Comparison of ENCODE assay signal across 34 cellular contexts in genomic region chr16:77786448-77786847, GRCh38. TPM values are rescaled to one million over a fixed set of nuclear protein-coding genes. Genes with fewer than 3 reads are reported as not detected.
"Had no signal": no experiment of that assay in that cellular context is flagged by ENCODE, and none has a peak within 500 bp of the region (broad histone marks: within the 10 kb centered on the region; RNA-seq: fewer than 3 reads in every experiment).

No MANE protein-coding gene starts in this region.

- DNase-seq: activated CD4-positive, alpha-beta memory T cell treated with anti-CD3 and anti-CD28 coated beads, Interleukin-2, amount 10 ng/mL, durations not matched to agents 7 days and 5 days; activated CD4-positive, alpha-beta T cell treated with anti-CD3 and anti-CD28 coated beads for 1 hour; activated CD4-positive, alpha-beta T cell treated with anti-CD3 and anti-CD28 coated beads for 36 hours; activated CD4-positive, alpha-beta T cell treated with anti-CD3 and anti-CD28 coated beads for 48 hours; activated CD4-positive, alpha-beta T cell treated with anti-CD3 and anti-CD28 coated beads, Interleukin-2, amount 10 ng/mL, durations not matched to agents 7 days and 5 days; activated CD4-positive, alpha-beta T cell treated with anti-CD3 and anti-CD28 coated beads, Interleukin-2, amount 50 U/mL, for 48 hours; activated CD4-positive, CD25-positive, alpha-beta regulatory T cell; activated CD8-positive, alpha-beta memory T cell treated with anti-CD3 and anti-CD28 coated beads for 24 hours; activated CD8-positive, alpha-beta memory T cell treated with anti-CD3 and anti-CD28 coated beads, Interleukin-2, amount 10 ng/mL, durations not matched to agents 7 days and 5 days; activated CD8-positive, alpha-beta memory T cell treated with anti-CD3 and anti-CD28 coated beads, Interleukin-2, amount 50 U/mL, for 48 hours; activated CD8-positive, alpha-beta T cell treated with anti-CD3 and anti-CD28 coated beads, Interleukin-2, amount 10 ng/mL, durations not matched to agents 7 days and 5 days; activated effector memory CD4-positive, alpha-beta T cell treated with Interleukin-2 at 50 U/mL for 16 hours; activated gamma-delta T cell; activated naive CD4-positive, alpha-beta T cell treated with anti-CD3 and anti-CD28 coated beads, Interleukin-2, amount 10 ng/mL, durations not matched to agents 7 days and 5 days; activated naive CD4-positive, alpha-beta T cell treated with Interleukin-2 at 50 U/mL for 16 hours; activated naive CD8-positive, alpha-beta T cell treated with anti-CD3 and anti-CD28 coated beads, Interleukin-2, amount 10 ng/mL, durations not matched to agents 7 days and 5 days; activated naive CD8-positive, alpha-beta T cell treated with anti-CD3 and anti-CD28 coated beads, Interleukin-2, amount 50 U/mL, for 24 hours; activated T-cell treated with anti-CD3 and anti-CD28 coated beads, Interleukin-2, amount 50 U/mL, for 24 hours; activated T-cell treated with anti-CD3 and anti-CD28 coated beads, Interleukin-2, amount 50 U/mL, for 48 hours; amygdala; anterior cingulate cortex; caudate nucleus; cerebellar nuclear complex; T-helper 1 cell; T-helper 2 cell; T-helper 9 cell; WERI-Rb-1 had no signal

- H3K4me3 ChIP-seq: ascending aorta, cardiac muscle cell had no signal

- H3K9me3 ChIP-seq: ascending aorta had no signal

- ATAC-seq: activated CD4-positive, alpha-beta T cell treated with anti-CD3 and anti-CD28 coated beads for 36 hours; activated CD4-positive, CD25-positive, alpha-beta regulatory T cell treated with anti-CD3 and anti-CD28 coated beads, Interleukin-2, amount 50 U/mL, for 24 hours; activated CD8-positive, alpha-beta memory T cell treated with anti-CD3 and anti-CD28 coated beads, Interleukin-2, amount 10 ng/mL, durations not matched to agents 7 days and 5 days; activated CD8-positive, alpha-beta T cell treated with anti-CD3 and anti-CD28 coated beads, Interleukin-2, amount 10 ng/mL, durations not matched to agents 7 days and 5 days; activated naive CD8-positive, alpha-beta T cell treated with anti-CD3 and anti-CD28 coated beads, Interleukin-2, amount 50 U/mL, for 24 hours; WTC11 had no signal

- H3K27me3 ChIP-seq: ascending aorta had no signal

- H3K27ac ChIP-seq: ascending aorta, cardiac muscle cell, WERI-Rb-1 had no signal

- H3K36me3 ChIP-seq: ascending aorta, cardiac muscle cell, WERI-Rb-1 had no signal

RNA-seq across cellular contexts. Expression of gene VAT1L, which starts 1.9 kb away (rescaled TPM):
- total RNA-seq: activated CD4-positive, alpha-beta T cell treated with anti-CD3 and anti-CD28 coated beads, Interleukin-2, amount 10 ng/mL, durations not matched to agents 7 days and 5 days; activated CD8-positive, alpha-beta memory T cell treated with anti-CD3 and anti-CD28 coated beads, Interleukin-2, amount 10 ng/mL, durations not matched to agents 7 days and 5 days; activated CD8-positive, alpha-beta T cell treated with anti-CD3 and anti-CD28 coated beads, Interleukin-2, amount 10 ng/mL, durations not matched to agents 7 days and 5 days; activated naive CD8-positive, alpha-beta T cell treated with anti-CD3 and anti-CD28 coated beads, Interleukin-2, amount 10 ng/mL, durations not matched to agents 7 days and 5 days; activated T-helper 2 cell treated with anti-CD3 and anti-CD28 coated beads, Interferon-gamma antibody, Interleukin-2, Interleukin-4, amounts not matched to agents 10 μg/mL and 5 μg/mL and 100 μg/mL, durations not matched to agents 14 hours and 24 hours and 36 hours; bronchial epithelial cell; chondrocyte had no signal
